ENCODE assay signal across 8 cellular contexts in the genomic region with DNA sequence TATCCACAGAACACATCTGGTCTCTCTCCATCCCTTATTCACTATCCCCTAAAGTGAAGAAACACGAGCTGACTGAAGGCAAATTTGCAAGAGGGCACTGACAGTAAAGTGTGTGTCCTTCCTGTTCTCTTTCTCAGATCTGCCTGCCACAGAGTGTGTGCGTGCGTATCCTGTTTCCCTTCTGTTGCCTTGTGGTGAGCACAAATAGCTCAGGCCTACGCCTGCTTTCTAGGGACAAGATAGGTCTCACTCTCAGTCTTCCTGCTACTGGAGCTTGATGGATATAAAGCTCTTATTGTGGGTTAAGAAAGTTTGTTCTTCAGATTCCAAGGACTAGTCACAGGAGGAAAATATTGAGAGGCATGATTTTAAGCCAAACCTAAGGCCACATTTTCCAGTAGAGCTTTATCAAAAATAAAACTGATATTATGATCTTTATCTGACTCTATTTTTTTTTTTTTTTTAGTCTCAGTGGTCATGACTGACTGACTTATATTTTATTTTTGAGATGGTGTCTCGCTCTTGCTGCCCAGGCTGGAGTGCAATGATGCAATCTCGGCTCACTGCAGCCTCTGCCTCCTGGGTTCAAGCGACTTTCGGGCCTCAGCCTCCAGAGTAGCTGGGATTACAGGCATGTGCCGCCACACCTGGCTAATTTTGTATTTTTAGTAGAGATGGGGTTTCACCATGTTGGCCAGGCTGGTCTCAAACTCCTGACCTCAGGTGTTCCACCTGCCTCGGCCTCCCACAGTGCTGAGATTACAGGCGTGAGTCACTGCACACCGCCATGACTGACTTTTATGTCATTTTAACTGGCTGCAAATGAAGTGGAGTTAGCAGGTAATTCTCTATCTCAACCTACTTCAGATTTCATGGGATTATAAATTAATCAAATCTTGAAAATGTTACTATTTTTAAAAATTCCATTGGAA.
DNase-seq lines count a peak whose midpoint lies in the region; ATAC-seq and TF ChIP-seq lines count a peak whose summit lies in the region.

No MANE protein-coding gene starts in this region.

- peak overlapping the region; percentile 39 for H3K4me3 Mint-ChIP-seq in activated CD8-positive, alpha-beta T cell treated with anti-CD3 and anti-CD28 coated beads for 36 hours

- no peaks in the 10 kb centered on the region for H3K27me3 Mint-ChIP-seq in activated CD8-positive, alpha-beta T cell treated with anti-CD3 and anti-CD28 coated beads for 36 hours

- POLR2A ChIA-PET in activated CD8-positive, alpha-beta T cell treated with anti-CD3 and anti-CD28 coated beads for 36 hours (lab: Charles Lee) = interaction anchor here (0.6 kb wide), 2 partner anchors 10 to 14 kb away, joined by 3 read pairs; no protein-coding TSS in a partner anchor

- no peaks in the 10 kb centered on the region for H3K9me3 ChIP-seq in Karpas-422 (ENCODE audit: low read length)

- no peak overlapping the region for H3K4me3 ChIP-seq in Karpas-422 (ENCODE audit: low read length)

- no peak overlapping the region for H3K4me2 ChIP-seq in Karpas-422 (ENCODE audit: low read depth, low read length, poor library complexity, severe bottlenecking)

- H3K36me3 Mint-ChIP-seq in activated CD8-positive, alpha-beta T cell treated with anti-CD3 and anti-CD28 coated beads for 36 hours (ENCODE audit: low read depth) = peaks cover 3% of the 10 kb centered on the region

- peak overlapping the region; percentile 94 for H3K27ac Mint-ChIP-seq in activated CD8-positive, alpha-beta T cell treated with anti-CD3 and anti-CD28 coated beads for 36 hours

- no peaks in the 10 kb centered on the region for H3K36me3 ChIP-seq in Karpas-422 (ENCODE audit: insufficient read depth, low read length)

- DNase-seq in DMS53 (lab: John Stamatoyannopoulos, UW) (peak; percentile 44), DMS53 treated with DMSO at 0.1 percent for 48 hours (lab: John Stamatoyannopoulos, UW; ENCODE audit: unreplicated experiment) (no peak), Karpas-422 (peak; percentile 50), foreskin keratinocyte (peak in 1 of 2 donors; percentile 15), cerebellum (ENCODE audit: low spot score) (no peak)
- DNase-seq in activated CD8-positive, alpha-beta T cell treated with anti-CD3 and anti-CD28 coated beads for 36 hours = peak; percentile 84
- peak; percentile 5 for DNase-seq in stimulated activated CD8-positive, alpha-beta memory T cell treated with anti-CD3 and anti-CD28 coated beads, Interleukin-15, amount 100 ng/mL, for 1 hour (ENCODE audit: low read depth)

- no peak for TF ChIP-seq CTCF in activated CD8-positive, alpha-beta T cell treated with anti-CD3 and anti-CD28 coated beads for 36 hours (IDR thresholded peaks at IDR 0.05)
- TF ChIP-seq CTCF in foreskin keratinocyte (conservative IDR thresholded peaks at IDR 0.05) = no peak

- H3K9me3 Mint-ChIP-seq in activated CD8-positive, alpha-beta T cell treated with anti-CD3 and anti-CD28 coated beads for 36 hours = no peaks in the 10 kb centered on the region

- no peaks in the 10 kb centered on the region for H3K79me2 ChIP-seq in Karpas-422 (ENCODE audit: low read length)

- H4K20me1 ChIP-seq in Karpas-422 (ENCODE audit: insufficient read depth, low read depth, low read length) = no peaks in the 10 kb centered on the region

- no peaks in the 10 kb centered on the region for H3K9me2 ChIP-seq in Karpas-422 (replicated peaks; ENCODE audit: insufficient read depth, low read length)

- intact Hi-C loops in activated CD8-positive, alpha-beta T cell treated with anti-CD3 and anti-CD28 coated beads for 36 hours (cut with micrococcal nuclease) = no loop called here

- peaks cover 31% of the 10 kb centered on the region for H3K4me1 Mint-ChIP-seq in activated CD8-positive, alpha-beta T cell treated with anti-CD3 and anti-CD28 coated beads for 36 hours (ENCODE audit: low read depth)

- no peak overlapping the region for H3K9ac ChIP-seq in Karpas-422 (ENCODE audit: low read length)

- no peak overlapping the region for H2AFZ ChIP-seq in Karpas-422 (ENCODE audit: low read length)

- H3K27me3 ChIP-seq in Karpas-422 (ENCODE audit: low read length) = no peaks in the 10 kb centered on the region
- H3K27me3 ChIP-seq in foreskin keratinocyte = no peaks in the 10 kb centered on the region

- peak; percentile 98 for ATAC-seq in GM21825 (IDR thresholded peaks at IDR 0.05; ENCODE audit: unreplicated experiment)
- ATAC-seq in activated CD8-positive, alpha-beta T cell treated with anti-CD3 and anti-CD28 coated beads for 36 hours = peak; percentile 97
- ATAC-seq in foreskin keratinocyte = no peak

- H3K27ac ChIP-seq in Karpas-422 (ENCODE audit: low read length) (no peak overlapping the region), foreskin keratinocyte (peak overlapping the region; percentile 1)

- CTCF ChIA-PET in activated CD8-positive, alpha-beta T cell treated with anti-CD3 and anti-CD28 coated beads for 36 hours (lab: Charles Lee) = interaction anchor here (1.1 to 1.5 kb wide), 2 partner anchors 43 to 74 kb away, joined by 3 to 4 read pairs; no protein-coding TSS in a partner anchor

- H3K4me1 ChIP-seq in Karpas-422 (ENCODE audit: low read length) (peaks cover 8% of the 10 kb centered on the region), foreskin keratinocyte (peaks cover 12% of the 10 kb centered on the region)

Comparison
In these comparisons a context has a peak if more than half of its experiments do, and no peak if none do; other contexts are left out.
1. DNase-seq: peak in DMS53 (single experiment), Karpas-422 (single experiment), activated CD8-positive, alpha-beta T cell treated with anti-CD3 and anti-CD28 coated beads for 36 hours (single experiment) and stimulated activated CD8-positive, alpha-beta memory T cell treated with anti-CD3 and anti-CD28 coated beads, Interleukin-15, amount 100 ng/mL, for 1 hour (single experiment); none in DMS53 treated with DMSO at 0.1 percent for 48 hours (single experiment) and cerebellum (single experiment).